28 cellular contexts compared by ENCODE assay signal in genomic region chr4:164337219-164337944, GRCh38.
DNase-seq lines count a peak whose midpoint lies in the region; ATAC-seq and TF ChIP-seq lines count a peak whose summit lies in the region.
"Had no signal": no experiment of that assay in that cellular context is flagged by ENCODE, and none has a peak within 500 bp of the region (broad histone marks: within the 10 kb centered on the region; RNA-seq: fewer than 3 reads in every experiment).

No MANE protein-coding gene starts in this region.

- TF ChIP-seq CTCF in H9 (conservative IDR thresholded peaks at IDR 0.05), result no peak
- no peak for TF ChIP-seq CTCF in PC-3 (conservative IDR thresholded peaks at IDR 0.05; ENCODE audit: low read depth, low read length)

- no peak overlapping the region for H3K4ac ChIP-seq in H9 (ENCODE audit: low read depth, low read length)

- no peaks in the 10 kb centered on the region for H3F3A ChIP-seq in PC-3 (ENCODE audit: low read length, unreplicated experiment)

- H3K18ac ChIP-seq in H9 (ENCODE audit: insufficient read length, low read depth, low read length), result no peak overlapping the region

- H3K27ac ChIP-seq in H9 (ENCODE audit: insufficient read length, low read depth, low read length), result no peak overlapping the region
- no peak overlapping the region for H3K27ac ChIP-seq in PC-3 (ENCODE audit: low read length)
- H3K27ac ChIP-seq: PC-9, SJSA1 had no signal

- H3K36me3 Mint-ChIP-seq in H9 (ENCODE audit: insufficient read depth in 1 of 3, low read depth in 3 of 3), result peaks cover 0 to 9% (median 7%) of the 10 kb centered on the region in 3 experiments; a peak in 3 of 7 replicates
- H3K36me3 Mint-ChIP-seq: CD14-positive monocyte; CD8-positive, alpha-beta memory T cell; T-cell had no signal

- H3K27me3 ChIP-seq in H9 (ENCODE audit: insufficient read depth, low read length) (no peaks in the 10 kb centered on the region), PC-3 (ENCODE audit: low read length) (no peaks in the 10 kb centered on the region)
- H3K27me3 ChIP-seq: BE2C, SJSA1 had no signal

- no peak overlapping the region for H2BK15ac ChIP-seq in H9 (ENCODE audit: low read depth, low read length)

- H3K9me3 ChIP-seq in H9 (ENCODE audit: control insufficient read depth, low read depth, low read length) (no peaks in the 10 kb centered on the region), PC-3 (ENCODE audit: low read length) (no peaks in the 10 kb centered on the region)
- H3K9me3 ChIP-seq: BE2C, SJSA1 had no signal

- intact Hi-C loops in PC-3 (cut with micrococcal nuclease), result no loop called here

- H3K9ac ChIP-seq in H9 (ENCODE audit: extremely low read depth, insufficient read length, low read length) (no peak overlapping the region), PC-3 (ENCODE audit: low read length) (no peak overlapping the region)

- H3K79me2 ChIP-seq in H9 (ENCODE audit: insufficient read depth, low read length) (no peaks in the 10 kb centered on the region), PC-3 (ENCODE audit: low read length) (no peaks in the 10 kb centered on the region)

- H2BK12ac ChIP-seq in H9 (ENCODE audit: insufficient read length, low read depth, low read length), result peak overlapping the region; percentile 90

- no peak overlapping the region for H3T11ph ChIP-seq in H9 (ENCODE audit: low read length)

- H2BK20ac ChIP-seq in H9 (ENCODE audit: low read depth, low read length, poor library complexity, severe bottlenecking), result no peak overlapping the region

- no peak overlapping the region for H2BK120ac ChIP-seq in H9 (ENCODE audit: low read depth, low read length, poor library complexity, severe bottlenecking)

- H3K4me2 ChIP-seq in H9 (ENCODE audit: insufficient read depth, insufficient read length, low read length), result no peak overlapping the region
- H3K4me2 ChIP-seq in PC-3 (ENCODE audit: low read length), result no peak overlapping the region
- H3K4me2 ChIP-seq: PC-9 had no signal

- H3K4me1 Mint-ChIP-seq in H9, result no peaks in the 10 kb centered on the region
- H3K4me1 Mint-ChIP-seq: CD14-positive monocyte; CD8-positive, alpha-beta memory T cell; T-cell had no signal

- H4K20me1 ChIP-seq in H9 (ENCODE audit: control insufficient read depth, insufficient read depth, insufficient read length) (no peaks in the 10 kb centered on the region), PC-3 (ENCODE audit: low read length) (no peaks in the 10 kb centered on the region)

- no peak overlapping the region for H3K4me3 Mint-ChIP-seq in H9
- H3K4me3 Mint-ChIP-seq: CD14-positive monocyte; CD8-positive, alpha-beta memory T cell; T-cell had no signal

- peak overlapping the region; percentile 75 for H4K5ac ChIP-seq in H9 (ENCODE audit: insufficient read length, low read depth, low read length)

- POLR2A ChIA-PET in PC-3 (lab: Charles Lee; ENCODE audit: unreplicated experiment), result no interaction called here

- no TSS peak for BruUV-seq in PC-3 (replicated peaks; lab: Mats Ljungman, UMichigan)

- peaks cover 7 to 12% of the 10 kb centered on the region in 2 experiments; a peak in 3 of 5 replicates for H3K9me3 Mint-ChIP-seq in H9

- H3K56ac ChIP-seq in H9 (ENCODE audit: insufficient read length, low read depth, low read length), result no peak overlapping the region

- H3K36me3 ChIP-seq in PC-3 (ENCODE audit: low read depth, low read length), result no peaks in the 10 kb centered on the region
- H3K36me3 ChIP-seq: BE2C, SJSA1 had no signal

- H3K27me3 Mint-ChIP-seq in H9 (ENCODE audit: low read depth), result no peaks in the 10 kb centered on the region
- H3K27me3 Mint-ChIP-seq: CD8-positive, alpha-beta memory T cell; T-cell had no signal

- no peak overlapping the region for H4K91ac ChIP-seq in H9 (ENCODE audit: insufficient read length, low read depth, low read length)

- H3K27ac Mint-ChIP-seq in H9, result peak overlapping the region in 1 of 3 experiments; percentile 5; a peak in 1 of 7 replicates
- H3K27ac Mint-ChIP-seq: CD14-positive monocyte; CD8-positive, alpha-beta memory T cell; T-cell had no signal

- H3K9me2 ChIP-seq in PC-3 (replicated peaks; ENCODE audit: low read length), result no peaks in the 10 kb centered on the region

- H3K4me1 ChIP-seq in H9 (ENCODE audit: insufficient read depth, low read length) (no peaks in the 10 kb centered on the region), PC-3 (ENCODE audit: insufficient read depth, low read length) (peaks cover 5% of the 10 kb centered on the region; the same call in 1 of the 2 replicates)
- H3K4me1 ChIP-seq: BE2C, SJSA1 had no signal

- CTCF ChIA-PET in PC-3 (lab: Charles Lee), result interaction anchor here (0.6 kb wide), 1 partner anchor 8 kb away, joined by 4 read pairs; no protein-coding TSS in a partner anchor

- H2AFZ ChIP-seq in H9 (ENCODE audit: low read length) (no peak overlapping the region), PC-3 (ENCODE audit: low read length) (no peak overlapping the region)
- H2AFZ ChIP-seq: PC-9 had no signal

- H2BK5ac ChIP-seq in H9 (ENCODE audit: insufficient read length, low read length), result no peak overlapping the region

- peak overlapping the region; percentile 60 for H2AK5ac ChIP-seq in H9 (ENCODE audit: insufficient read length, low read length)

- no peaks in the 10 kb centered on the region for H3K79me1 ChIP-seq in H9 (ENCODE audit: insufficient read depth, low read depth, low read length, poor library complexity, severe bottlenecking)

- H3K4me3 ChIP-seq in PC-3 (ENCODE audit: low read length), result no peak overlapping the region
- H3K4me3 ChIP-seq: PC-9, SJSA1 had no signal

- no peak overlapping the region for H4K8ac ChIP-seq in H9 (replicated peaks; ENCODE audit: insufficient read length, low read depth, low read length)

- H3K14ac ChIP-seq in H9 (ENCODE audit: insufficient read depth, low read length), result no peak overlapping the region

- H3K23ac ChIP-seq in H9 (ENCODE audit: insufficient read length, low read depth, low read length), result no peak overlapping the region

- no peaks in the 10 kb centered on the region for H3K23me2 ChIP-seq in H9 (ENCODE audit: insufficient read length, low read depth, low read length, poor library complexity, severe bottlenecking)

- peak; percentile 26 for DNase-seq in D341Med (ENCODE audit: low spot score)
- DNase-seq in H9, result no peak
- DNase-seq in PC-3, result peak; percentile 55
- peak; percentile 22 for DNase-seq in glomerular visceral epithelial cell (ENCODE audit: extremely low spot score)
- DNase-seq in activated CD4-positive, alpha-beta T cell treated with anti-CD3 and anti-CD28 coated beads, Interleukin-2, amount 50 U/mL, for 1 hour, result no peak
- DNase-seq: BE2C; CD8-positive, alpha-beta memory T cell; DMS79 treated with DMSO at 0.1 percent for 48 hours; GF-D8; GOT3; HCEC 1CT; Karpas-422; MV-4-11; NCI-H1105; NCI-H146; NCI-H1930; NCI-H2227 treated with DMSO at 0.1 percent for 48 hours; NCI-H510A; NCI-H69; NK-92 treated with Interleukin-12 subunit alpha and Interleukin-12 subunit beta, amount 100 ng/mL, for 24 hours; PC-9; Right ventricle myocardium superior; T-cell had no signal

- ATAC-seq in PC-3 (peak; percentile 24; the same call in 1 of the 2 replicates), SK-N-SH treated with all-trans-retinoic acid at 6 μM for 48 hours (no peak), HG02798 (IDR thresholded peaks at IDR 0.05; ENCODE audit: poor library complexity, unreplicated experiment) (no peak), GM21737 (IDR thresholded peaks at IDR 0.05; ENCODE audit: unreplicated experiment) (no peak)
- ATAC-seq: T-cell had no signal

TF ChIP-seq in SK-N-SH treated with all-trans-retinoic acid at 6 μM for 48 hours, 23 proteins besides CTCF, POLR2A, EP300 and RAD21:
- TF ChIP-seq BACH2 (CRISPR knock-in tag; IDR thresholded peaks at IDR 0.05; ENCODE audit: borderline replicate concordance), result no peak
- no peak for TF ChIP-seq OSR1 (CRISPR knock-in tag; IDR thresholded peaks at IDR 0.05)
- no peak for TF ChIP-seq ZNF8 (CRISPR knock-in tag; IDR thresholded peaks at IDR 0.05)

Comparison
In these comparisons a context has a peak if more than half of its experiments do, and no peak if none do; other contexts are left out.
1. DNase-seq: peak in D341Med (single experiment), PC-3 (single experiment) and glomerular visceral epithelial cell (single experiment); none in H9 (single experiment) and activated CD4-positive, alpha-beta T cell treated with anti-CD3 and anti-CD28 coated beads, Interleukin-2, amount 50 U/mL, for 1 hour (single experiment).